Comparison of ENCODE assay signal across 21 cellular contexts in genomic region chr22:17007257-17007656, GRCh38. TPM values are rescaled to one million over a fixed set of nuclear protein-coding genes. Genes with fewer than 3 reads are reported as not detected.
A peak's percentile ranks its signal among the peaks of the same experiment; 100 is the strongest.
DNase-seq lines count a peak whose midpoint lies in the region; ATAC-seq and TF ChIP-seq lines count a peak whose summit lies in the region.
"Had no signal": no experiment of that assay in that cellular context is flagged by ENCODE, and none has a peak within 500 bp of the region (broad histone marks: within the 10 kb centered on the region; RNA-seq: fewer than 3 reads in every experiment).

No MANE protein-coding gene starts in this region.

- H3K9me3 Mint-ChIP-seq in glutamatergic neuron (ENCODE audit: unreplicated experiment) (peaks cover 11% of the 10 kb centered on the region), mesothelial cell of epicardium (peaks cover 70% of the 10 kb centered on the region), Caco-2 (ENCODE audit: unreplicated experiment) (peaks cover 11% of the 10 kb centered on the region)

- H3K9me3 ChIP-seq in HUES48 (ENCODE audit: control insufficient read depth, insufficient read depth, low read length) (0 out of 2 replicates have a peak, but pooled peaks cover 9% of the 10 kb centered on the region), Caco-2 (no peaks in the 10 kb centered on the region; the same call in 1 of the 2 replicates)
- H3K9me3 ChIP-seq: SK-N-SH had no signal

- CTCF ChIA-PET in Caco-2 (lab: Charles Lee), result no interaction called here

- H3K27ac ChIP-seq in HUES48 (ENCODE audit: low read depth, low read length), result no peak overlapping the region
- H3K27ac ChIP-seq: BLaER1 treated with 17β-estradiol and CSF1 and Interleukin-3, amounts not matched to agents 10 nM and 100 nM; GM23248 had no signal

- BruUV-seq in Caco-2 (replicated peaks; lab: Mats Ljungman, UMichigan), result no TSS peak

- H3K9ac ChIP-seq in HUES48 (ENCODE audit: low read depth, low read length), result no peak overlapping the region
- H3K9ac ChIP-seq: BLaER1 treated with 17β-estradiol and CSF1 and Interleukin-3, amounts not matched to agents 10 nM and 100 nM; GM23248; SK-N-SH had no signal

- POLR2A ChIA-PET in Caco-2 (lab: Charles Lee), result no interaction called here

- intact Hi-C loops in Caco-2 (cut with micrococcal nuclease; ENCODE audit: unreplicated experiment), result no loop called here

- H3K27me3 Mint-ChIP-seq in glutamatergic neuron (ENCODE audit: unreplicated experiment), result peaks cover 27% of the 10 kb centered on the region
- H3K27me3 Mint-ChIP-seq in mesothelial cell of epicardium (ENCODE audit: low read depth), result no peaks in the 10 kb centered on the region
- peaks cover 18% of the 10 kb centered on the region for H3K27me3 Mint-ChIP-seq in Caco-2 (ENCODE audit: insufficient read depth, unreplicated experiment)

- no peak overlapping the region for H3K27ac Mint-ChIP-seq in glutamatergic neuron (ENCODE audit: unreplicated experiment)
- H3K27ac Mint-ChIP-seq in mesothelial cell of epicardium, result no peak overlapping the region
- no peak overlapping the region for H3K27ac Mint-ChIP-seq in Caco-2 (ENCODE audit: unreplicated experiment)
- H3K27ac Mint-ChIP-seq: CD8-positive, alpha-beta memory T cell had no signal

- H3K36me3 Mint-ChIP-seq in glutamatergic neuron (ENCODE audit: unreplicated experiment), result peaks cover 15% of the 10 kb centered on the region
- no peaks in the 10 kb centered on the region for H3K36me3 Mint-ChIP-seq in mesothelial cell of epicardium
- no peaks in the 10 kb centered on the region for H3K36me3 Mint-ChIP-seq in Caco-2 (ENCODE audit: insufficient read depth, unreplicated experiment)
- H3K36me3 Mint-ChIP-seq: CD8-positive, alpha-beta memory T cell had no signal

- peaks cover 30% of the 10 kb centered on the region for H3K27me3 ChIP-seq in HUES48 (ENCODE audit: control insufficient read depth, insufficient read depth, low read length)
- H3K27me3 ChIP-seq in Caco-2 (replicated peaks; ENCODE audit: control insufficient read depth, insufficient read depth, low read length), result no peaks in the 10 kb centered on the region
- H3K27me3 ChIP-seq: BLaER1 treated with 17β-estradiol and CSF1 and Interleukin-3, amounts not matched to agents 10 nM and 100 nM had no signal

- no peak for ATAC-seq in GM21786 (IDR thresholded peaks at IDR 0.05; ENCODE audit: unreplicated experiment)

- DNase-seq in GM03348 (ENCODE audit: low spot score) (peak; percentile 3), glutamatergic neuron (no peak), mesothelial cell of epicardium (ENCODE audit: low spot score in 2 of 2, unreplicated experiment in 2 of 2) (no peak), Caco-2 (no peak), germinal center (ENCODE audit: low spot score) (no peak)
- DNase-seq: CD8-positive, alpha-beta memory T cell; DMS79; GM23248; KBM-7; NCI-H1105; NCI-H187; NCI-H2107; NCI-H2227 treated with DMSO at 0.1 percent for 48 hours; NCI-H524; SHP77 treated with DMSO at 0.1 percent for 48 hours; SK-N-SH had no signal

- H3K4me1 ChIP-seq in HUES48 (ENCODE audit: control insufficient read depth, insufficient read depth, low read length), result no peaks in the 10 kb centered on the region
- no peaks in the 10 kb centered on the region for H3K4me1 ChIP-seq in Caco-2
- H3K4me1 ChIP-seq: BLaER1 treated with 17β-estradiol and CSF1 and Interleukin-3, amounts not matched to agents 10 nM and 100 nM had no signal

- peak; percentile 24 for TF ChIP-seq CTCF in glutamatergic neuron (IDR thresholded peaks at IDR 0.05; ENCODE audit: partially characterized antibody, unreplicated experiment)
- peak; percentile 18 for TF ChIP-seq CTCF in mesothelial cell of epicardium (IDR thresholded peaks at IDR 0.05; ENCODE audit: unreplicated experiment)
- no peak for TF ChIP-seq CTCF in Caco-2 (IDR thresholded peaks at IDR 0.05; ENCODE audit: insufficient read depth in 1 of 2, low read depth in 1 of 2, low read length in 1 of 2, severe bottlenecking in 1 of 2, unreplicated experiment in 1 of 2)

- H3K36me3 ChIP-seq in HUES48 (ENCODE audit: control insufficient read depth, insufficient read depth, low read length), result no peaks in the 10 kb centered on the region
- no peaks in the 10 kb centered on the region for H3K36me3 ChIP-seq in Caco-2 (ENCODE audit: control insufficient read depth, insufficient read depth, low read length)
- H3K36me3 ChIP-seq: BLaER1 treated with 17β-estradiol and CSF1 and Interleukin-3, amounts not matched to agents 10 nM and 100 nM had no signal

- H3K4me3 ChIP-seq in HUES48 (ENCODE audit: low read depth, low read length), result peak overlapping the region; percentile 46
- H3K4me3 ChIP-seq in Caco-2 (ENCODE audit: low read depth, low read length), result no peak overlapping the region
- H3K4me3 ChIP-seq: BLaER1 treated with 17β-estradiol and CSF1 and Interleukin-3, amounts not matched to agents 10 nM and 100 nM; GM23248 had no signal

- no peaks in the 10 kb centered on the region for H3K4me1 Mint-ChIP-seq in glutamatergic neuron (ENCODE audit: low read depth, unreplicated experiment)
- no peaks in the 10 kb centered on the region for H3K4me1 Mint-ChIP-seq in mesothelial cell of epicardium
- H3K4me1 Mint-ChIP-seq in Caco-2 (ENCODE audit: low read depth, unreplicated experiment), result no peaks in the 10 kb centered on the region
- H3K4me1 Mint-ChIP-seq: CD8-positive, alpha-beta memory T cell had no signal

- H3K4me3 Mint-ChIP-seq in glutamatergic neuron (ENCODE audit: unreplicated experiment), result no peak overlapping the region
- no peak overlapping the region for H3K4me3 Mint-ChIP-seq in mesothelial cell of epicardium
- no peak overlapping the region for H3K4me3 Mint-ChIP-seq in Caco-2 (ENCODE audit: unreplicated experiment)
- H3K4me3 Mint-ChIP-seq: CD8-positive, alpha-beta memory T cell had no signal

RNA-seq across cellular contexts. Expression of gene GAB4, which starts 0.8 kb away (rescaled TPM):
- 0.15 TPM for total RNA-seq in glutamatergic neuron (ENCODE audit: unreplicated experiment)
- total RNA-seq in mesothelial cell of epicardium, result not detected in 3 replicates
- not detected in 2 replicates for total RNA-seq in Caco-2 (2022)
- total RNA-seq: A673; CD8-positive, alpha-beta memory T cell; GM23248; RPMI7951 had no signal

Comparison
In these comparisons a context has a peak if more than half of its experiments do, and no peak if none do; other contexts are left out.
1. CTCF ChIP-seq: peak in glutamatergic neuron (single experiment) and mesothelial cell of epicardium (single experiment); none in Caco-2 (0 of 2).